In genomic region chr18:39841133-39842041, GRCh38 we compare ENCODE assay signal across 8 cellular contexts.
A peak's percentile ranks its signal among the peaks of the same experiment; 100 is the strongest.
DNase-seq lines count a peak whose midpoint lies in the region; ATAC-seq and TF ChIP-seq lines count a peak whose summit lies in the region.

No MANE protein-coding gene starts in this region.

- H3K9me3 ChIP-seq in breast epithelium (no peaks in the 10 kb centered on the region), iPS-20b (ENCODE audit: insufficient read depth, low read depth, low read length) (no peaks in the 10 kb centered on the region)

- no peaks in the 10 kb centered on the region for H3K36me3 ChIP-seq in breast epithelium
- no peaks in the 10 kb centered on the region for H3K36me3 ChIP-seq in iPS-20b (ENCODE audit: insufficient read depth, low read depth, low read length)

- H3K27me3 ChIP-seq in breast epithelium: no peaks in the 10 kb centered on the region
- H3K27me3 ChIP-seq in iPS-20b (ENCODE audit: insufficient read depth, low read length): peaks cover 18% of the 10 kb centered on the region

- no peak for TF ChIP-seq CTCF in breast epithelium (IDR thresholded peaks at IDR 0.05)

- peak overlapping the region; percentile 74; the same call in 1 of the 2 replicates for H3K9ac ChIP-seq in iPS-20b (ENCODE audit: low read depth, low read length)

- H3K4me3 ChIP-seq in breast epithelium: peak overlapping the region; percentile 25 to 65 (median 51)
- peak overlapping the region; percentile 87 for H3K4me3 ChIP-seq in iPS-20b (ENCODE audit: low read length)
- peak overlapping the region in 6 of 7 experiments; percentile 9 to 39 (median 28) for H3K4me3 ChIP-seq in skin epidermis

- no peak overlapping the region for H3K27ac ChIP-seq in breast epithelium
- H3K27ac ChIP-seq in iPS-20b (ENCODE audit: low read length): no peak overlapping the region
- no peak overlapping the region for H3K27ac ChIP-seq in skin epidermis

- ATAC-seq in HG03469 (IDR thresholded peaks at IDR 0.05; ENCODE audit: unreplicated experiment) (no peak), GM18502 (IDR thresholded peaks at IDR 0.05; ENCODE audit: poor library complexity, unreplicated experiment) (no peak)

- H3K4me1 ChIP-seq in breast epithelium: peaks cover 0 to 8% of the 10 kb centered on the region in 2 donors
- H3K4me1 ChIP-seq in iPS-20b (ENCODE audit: insufficient read depth, low read length): peaks cover 14% of the 10 kb centered on the region; the same call in 1 of the 2 replicates

- intact Hi-C loops in breast epithelium (cut with DNase I; ENCODE audit: low total_unique reads): no loop called here

- TF ChIP-seq POLR2A in breast epithelium (IDR thresholded peaks at IDR 0.05): no peak

- peak; percentile 15 for DNase-seq in GF-D8 (lab: John Stamatoyannopoulos, UW)
- DNase-seq in NCI-H2196 treated with DMSO at 0.1 percent for 48 hours (lab: John Stamatoyannopoulos, UW; ENCODE audit: unreplicated experiment): peak; percentile 79
- peak; percentile 24 to 55 for DNase-seq in breast epithelium (ENCODE audit: low spot score in 2 of 2)
- no peak for DNase-seq in activated CD8-positive, alpha-beta memory T cell treated with anti-CD3 and anti-CD28 coated beads, Interleukin-2, amount 50 U/mL, for 48 hours

Comparison
In these comparisons a context has a peak if more than half of its experiments do, and no peak if none do; other contexts are left out.
1. H3K4me3 ChIP-seq: peak in every context shown above with its lines; median percentile 87 in iPS-20b; 51 in breast epithelium; 28 in skin epidermis.